10 cellular contexts compared by ENCODE assay signal in genomic region chr10:75305675-75306074, GRCh38.
"Had no signal": no experiment of that assay in that cellular context is flagged by ENCODE, and none has a peak within 500 bp of the region (broad histone marks: within the 10 kb centered on the region; RNA-seq: fewer than 3 reads in every experiment).

No MANE protein-coding gene starts in this region.

- H3K4me3 Mint-ChIP-seq: GM23338, IgD-negative memory B cell had no signal

- DNase-seq: H7, Karpas-422, KBM-7 had no signal

- H3K4me3 ChIP-seq: GM23338, HAP-1 had no signal

- H3K4me1 ChIP-seq: HAP-1 had no signal

- H3K36me3 ChIP-seq: HAP-1 had no signal

- H3K27ac Mint-ChIP-seq: GM23338, IgD-negative memory B cell had no signal

- H3K27ac ChIP-seq: KMS-11 had no signal

- ATAC-seq: GM23338, HCT116 had no signal

- H3K4me2 ChIP-seq: GM23338, KMS-11 had no signal

- H3K4me1 Mint-ChIP-seq: GM23338, IgD-negative memory B cell had no signal

- H3K36me3 Mint-ChIP-seq: IgD-negative memory B cell had no signal

- FAIRE-seq: H1, HTR-8/SVneo had no signal

- H2AFZ ChIP-seq: GM23338 had no signal

- H3K9ac ChIP-seq: KMS-11 had no signal

- H3K9me3 ChIP-seq: HAP-1 had no signal
